ENCODE assay signal across 25 cellular contexts in the genomic region with DNA sequence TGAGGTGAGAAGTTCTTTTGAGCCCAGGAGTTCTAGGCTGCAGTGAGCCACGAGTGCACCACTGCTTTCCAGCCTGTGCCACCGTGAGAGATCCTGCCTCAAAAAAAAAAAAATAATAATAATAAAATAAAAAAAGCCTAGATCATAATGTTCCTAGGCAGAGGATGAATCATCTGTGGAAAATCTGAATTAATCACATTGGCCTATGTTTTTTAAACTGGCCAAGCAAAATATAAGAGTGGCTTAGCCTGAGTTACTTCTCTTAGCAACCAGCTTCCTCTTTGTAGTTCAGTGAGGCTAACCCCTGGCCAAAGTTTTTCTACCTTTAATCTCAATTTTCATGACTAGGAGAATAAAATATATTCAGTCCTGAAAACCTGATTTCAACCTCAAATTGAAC.
DNase-seq lines count a peak whose midpoint lies in the region; FAIRE-seq and TF ChIP-seq lines count a peak whose summit lies in the region.
"Had no signal": no experiment of that assay in that cellular context is flagged by ENCODE, and none has a peak within 500 bp of the region (broad histone marks: within the 10 kb centered on the region; RNA-seq: fewer than 3 reads in every experiment).

No MANE protein-coding gene starts in this region.

- H3K9me3 ChIP-seq in mammary epithelial cell (replicated peaks; ENCODE audit: insufficient read depth, low read length), result no peaks in the 10 kb centered on the region
- no peaks in the 10 kb centered on the region for H3K9me3 ChIP-seq in testis
- H3K9me3 ChIP-seq in ovary, result no peaks in the 10 kb centered on the region
- H3K9me3 ChIP-seq: BLaER1 treated with 17β-estradiol and CSF1 and Interleukin-3, amounts not matched to agents 10 nM and 100 nM; Caco-2; Peyer's patch; SJCRH30 had no signal

- no peaks in the 10 kb centered on the region for H3K36me3 ChIP-seq in mammary epithelial cell (ENCODE audit: insufficient read depth, low read length)
- no peaks in the 10 kb centered on the region for H3K36me3 ChIP-seq in testis (ENCODE audit: low read depth, missing control alignments)
- H3K36me3 ChIP-seq in ovary, result no peaks in the 10 kb centered on the region
- H3K36me3 ChIP-seq: BLaER1 treated with 17β-estradiol and CSF1 and Interleukin-3, amounts not matched to agents 10 nM and 100 nM; Peyer's patch; SJCRH30 had no signal

- intact Hi-C loops in MCF 10A (cut with micrococcal nuclease), result no loop called here
- intact Hi-C loops in mammary epithelial cell (cut with micrococcal nuclease), result loop anchor here (10.0 kb wide), 1 partner anchor 64 kb away; no protein-coding TSS in a partner anchor
- intact Hi-C loops in testis (cut with DNase I; ENCODE audit: low total_unique reads), result no loop called here
- intact Hi-C loops in ovary (cut with DNase I), result no loop called here

- H3K4me3 ChIP-seq in mammary epithelial cell (replicated peaks in 1 of 3; ENCODE audit: insufficient read depth in 1 of 3, low read depth in 2 of 3, low read length in 3 of 3) (no peak overlapping the region), testis (no peak overlapping the region), ovary (no peak overlapping the region)
- H3K4me3 ChIP-seq: BLaER1 treated with 17β-estradiol and CSF1 and Interleukin-3, amounts not matched to agents 10 nM and 100 nM; GM12878; Peyer's patch; SJCRH30 had no signal

- in situ Hi-C loops in mammary epithelial cell (cut with MboI; ENCODE audit: low sequenced_read_pairs in 2 of 2), result no loop called here

- H3K9me3 Mint-ChIP-seq in MCF 10A (ENCODE audit: unreplicated experiment), result peaks cover 8% of the 10 kb centered on the region

- CTCF ChIA-PET in MCF 10A (lab: Yijun Ruan, JAX) (interaction anchor here (0.6 to 6.4 kb wide), 3 partner anchors 153 to 516 kb away, joined by 3 to 42 read pairs (median 4); no protein-coding TSS in a partner anchor), mammary epithelial cell (lab: Charles Lee; ENCODE audit: low non-redundant PET) (no interaction called here)

- H3K79me2 ChIP-seq in mammary epithelial cell (ENCODE audit: insufficient read depth, low read length), result no peaks in the 10 kb centered on the region

- dilution Hi-C loops in mammary epithelial cell (cut with HindIII; ENCODE audit: low sequenced_read_pairs), result no loop called here

- no peaks in the 10 kb centered on the region for H4K20me1 ChIP-seq in mammary epithelial cell (ENCODE audit: insufficient read depth, low read length)

- peak overlapping the region; percentile 66 for H3K27ac Mint-ChIP-seq in MCF 10A (ENCODE audit: low read depth, unreplicated experiment)
- H3K27ac Mint-ChIP-seq: CD4-positive, alpha-beta memory T cell; H9; HFFc6; IgD-negative memory B cell had no signal

- no peak overlapping the region for H3K4me3 Mint-ChIP-seq in MCF 10A (ENCODE audit: unreplicated experiment)
- H3K4me3 Mint-ChIP-seq: CD4-positive, alpha-beta memory T cell; H9; HFFc6; IgD-negative memory B cell had no signal

- WGBS in mammary epithelial cell (ENCODE audit: low coverage, missing lambda C conversion rate), result 11% methylated on average over 2 of the region's 2 CpGs
- WGBS in testis, 2 donors, result 48 to 79% methylated on average over 2 of the region's 2 CpGs
- WGBS in ovary, 3 donors, result 30 to 39% (median 38%) methylated on average over 2 of the region's 2 CpGs

- TF ChIP-seq CTCF in MCF 10A (IDR thresholded peaks at IDR 0.05; ENCODE audit: unreplicated experiment) (no peak), mammary epithelial cell (conservative IDR thresholded peaks at IDR 0.05 in 1 of 2, IDR thresholded peaks at IDR 0.05 in 1 of 2; ENCODE audit: extremely low read depth in 1 of 2, insufficient read depth in 1 of 2, low read depth in 1 of 2, low read length in 2 of 2) (no peak), testis (IDR thresholded peaks at IDR 0.05) (no peak), ovary (IDR thresholded peaks at IDR 0.05) (no peak), D721Med (IDR thresholded peaks at IDR 0.05; ENCODE audit: insufficient read depth, missing control alignments) (no peak)

- TF ChIP-seq POLR2A in testis (IDR thresholded peaks at IDR 0.05) (no peak), ovary (IDR thresholded peaks at IDR 0.05) (no peak)

- no TSS peak for BruUV-seq in MCF 10A (replicated peaks; lab: Mats Ljungman, UMichigan)
- no TSS peak for BruUV-seq in mammary epithelial cell (replicated peaks; lab: Mats Ljungman, UMichigan)

- DNase-seq in MCF 10A (ENCODE audit: unreplicated experiment) (no peak), mammary epithelial cell (no peak), dermis microvascular lymphatic vessel endothelial cell (ENCODE audit: low read depth in 2 of 2) (peak; percentile 67 to 73), fibroblast of the conjunctiva (ENCODE audit: low read depth) (peak; percentile 33), testis (no peak), ovary (no peak), D721Med (ENCODE audit: insufficient read length, low spot score) (no peak), caudate nucleus (lab: John Stamatoyannopoulos, UW) (no peak)
- DNase-seq: Caco-2; CD4-positive, alpha-beta memory T cell; DND-41; H9; HFFc6; NCI-H1417; NCI-H1694 treated with DMSO at 0.1 percent for 48 hours; NCI-H2081 treated with DMSO at 0.1 percent for 48 hours; NCI-H2171 treated with DMSO at 0.1 percent for 48 hours; NCI-H446; NCI-H526; Peyer's patch; SJCRH30 had no signal

- H3K4me1 ChIP-seq in mammary epithelial cell (ENCODE audit: insufficient read depth, low read length), result no peaks in the 10 kb centered on the region
- H3K4me1 ChIP-seq in testis, result no peaks in the 10 kb centered on the region
- no peaks in the 10 kb centered on the region for H3K4me1 ChIP-seq in ovary (ENCODE audit: insufficient read depth)
- H3K4me1 ChIP-seq: BLaER1 treated with 17β-estradiol and CSF1 and Interleukin-3, amounts not matched to agents 10 nM and 100 nM; Caco-2; Peyer's patch; SJCRH30 had no signal

- no peaks in the 10 kb centered on the region for H3K27me3 Mint-ChIP-seq in MCF 10A (ENCODE audit: insufficient read depth, unreplicated experiment)
- H3K27me3 Mint-ChIP-seq: CD4-positive, alpha-beta memory T cell; IgD-negative memory B cell had no signal

- H3K4me2 ChIP-seq in mammary epithelial cell (ENCODE audit: insufficient read depth, low read depth, low read length), result no peak overlapping the region
- H3K4me2 ChIP-seq: BLaER1 treated with 17β-estradiol and CSF1 and Interleukin-3, amounts not matched to agents 10 nM and 100 nM had no signal

- POLR2A ChIA-PET in MCF 10A (lab: Yijun Ruan, JAX), result no interaction called here

- FAIRE-seq in D721Med (lab: Jason Lieb, UNC), result no peak
- FAIRE-seq: GM12878 had no signal

- no peak for TF ChIP-seq EP300 in ovary (IDR thresholded peaks at IDR 0.05)

- no peaks in the 10 kb centered on the region for H3K4me1 Mint-ChIP-seq in MCF 10A (ENCODE audit: insufficient read depth, unreplicated experiment)
- H3K4me1 Mint-ChIP-seq: CD4-positive, alpha-beta memory T cell; H9; IgD-negative memory B cell had no signal

- no peaks in the 10 kb centered on the region for H3K36me3 Mint-ChIP-seq in MCF 10A (ENCODE audit: insufficient read depth, unreplicated experiment)
- H3K36me3 Mint-ChIP-seq: CD4-positive, alpha-beta memory T cell; IgD-negative memory B cell had no signal

- H3K9ac ChIP-seq in mammary epithelial cell (ENCODE audit: insufficient read depth, low read length), result no peak overlapping the region
- H3K9ac ChIP-seq: BLaER1 treated with 17β-estradiol and CSF1 and Interleukin-3, amounts not matched to agents 10 nM and 100 nM had no signal

- no peak overlapping the region for H3K27ac ChIP-seq in mammary epithelial cell (ENCODE audit: insufficient read depth, low read depth, low read length)
- H3K27ac ChIP-seq in testis, result no peak overlapping the region
- H3K27ac ChIP-seq in ovary, result no peak overlapping the region
- no peak overlapping the region for H3K27ac ChIP-seq in caudate nucleus (ENCODE audit: low read depth, low read length)
- H3K27ac ChIP-seq: 22Rv1; BLaER1 treated with 17β-estradiol and CSF1 and Interleukin-3, amounts not matched to agents 10 nM and 100 nM; Peyer's patch; SJCRH30 had no signal

- no peak overlapping the region for H2AFZ ChIP-seq in mammary epithelial cell (ENCODE audit: low read depth, low read length)

- H3K27me3 ChIP-seq in mammary epithelial cell (ENCODE audit: insufficient read depth, low read length) (no peaks in the 10 kb centered on the region), testis (no peaks in the 10 kb centered on the region), ovary (no peaks in the 10 kb centered on the region)
- H3K27me3 ChIP-seq: Peyer's patch, SJCRH30 had no signal

Comparison
In these comparisons a context has a peak if more than half of its experiments do, and no peak if none do; other contexts are left out.
1. DNase-seq: peak in dermis microvascular lymphatic vessel endothelial cell (2 of 2) and fibroblast of the conjunctiva (single experiment); none in MCF 10A (single experiment), mammary epithelial cell (single experiment), testis (single experiment), ovary (0 of 5), D721Med (single experiment) and caudate nucleus (0 of 61).